18 cellular contexts compared by ENCODE assay signal in genomic region chr1:11125931-11126330, GRCh38. TPM values are rescaled to one million over a fixed set of nuclear protein-coding genes. Genes with fewer than 3 reads are reported as not detected.
DNase-seq lines count a peak whose midpoint lies in the region; ATAC-seq and TF ChIP-seq lines count a peak whose summit lies in the region.
"Had no signal": no experiment of that assay in that cellular context is flagged by ENCODE, and none has a peak within 500 bp of the region (broad histone marks: within the 10 kb centered on the region; RNA-seq: fewer than 3 reads in every experiment).

No MANE protein-coding gene starts in this region.

- no peak overlapping the region for H3K4me3 Mint-ChIP-seq in activated T-cell treated with anti-CD3 and anti-CD28 coated beads, Interleukin-2, amount 50 U/mL, for 72 hours
- H3K4me3 Mint-ChIP-seq in endothelial cell (ENCODE audit: unreplicated experiment): peak overlapping the region; percentile 29
- H3K4me3 Mint-ChIP-seq in stimulated activated effector memory CD8-positive, alpha-beta T cell treated with anti-CD3 and anti-CD28 coated beads, Interleukin-12 subunit alpha, Interleukin-12 subunit beta, amount 100 ng/mL, for 72 hours: no peak overlapping the region
- H3K4me3 Mint-ChIP-seq: CD4-positive, alpha-beta memory T cell; H9 had no signal

- peak overlapping the region; percentile 46 for H3K9ac ChIP-seq in SK-N-MC (ENCODE audit: insufficient read length)
- H3K9ac ChIP-seq: GM23248 had no signal

- ATAC-seq in activated T-cell treated with anti-CD3 and anti-CD28 coated beads, Interleukin-2, amount 50 U/mL, for 72 hours (replicated peaks in 1 of 2): peak; percentile 18 to 42
- peak; percentile 57 for ATAC-seq in stimulated activated effector memory CD8-positive, alpha-beta T cell treated with anti-CD3 and anti-CD28 coated beads, Interleukin-12 subunit alpha, Interleukin-12 subunit beta, amount 100 ng/mL, for 72 hours
- ATAC-seq: HCT116 had no signal

- H3K27me3 Mint-ChIP-seq in activated T-cell treated with anti-CD3 and anti-CD28 coated beads, Interleukin-2, amount 50 U/mL, for 72 hours (ENCODE audit: low read depth): no peaks in the 10 kb centered on the region
- H3K27me3 Mint-ChIP-seq in endothelial cell (ENCODE audit: unreplicated experiment): peaks cover 1% of the 10 kb centered on the region
- H3K27me3 Mint-ChIP-seq: CD4-positive, alpha-beta memory T cell had no signal

- H3K27ac ChIP-seq in SK-N-MC: peak overlapping the region; percentile 95
- peak overlapping the region in 1 of 4 donors; percentile 36 for H3K27ac ChIP-seq in esophagus squamous epithelium
- H3K27ac ChIP-seq: GM23248 had no signal

- intact Hi-C loops in esophagus squamous epithelium (cut with DNase I): no loop called here

- H3K27me3 ChIP-seq in esophagus squamous epithelium: no peaks in the 10 kb centered on the region

- no peaks in the 10 kb centered on the region for H3K9me3 ChIP-seq in SK-N-MC (ENCODE audit: low read depth, low read length)
- no peaks in the 10 kb centered on the region for H3K9me3 ChIP-seq in esophagus squamous epithelium

- H3K9me3 Mint-ChIP-seq in activated T-cell treated with anti-CD3 and anti-CD28 coated beads, Interleukin-2, amount 50 U/mL, for 72 hours: no peaks in the 10 kb centered on the region
- no peaks in the 10 kb centered on the region for H3K9me3 Mint-ChIP-seq in endothelial cell (ENCODE audit: unreplicated experiment)
- H3K9me3 Mint-ChIP-seq in stimulated activated effector memory CD8-positive, alpha-beta T cell treated with anti-CD3 and anti-CD28 coated beads, Interleukin-12 subunit alpha, Interleukin-12 subunit beta, amount 100 ng/mL, for 72 hours: no peaks in the 10 kb centered on the region
- H3K9me3 Mint-ChIP-seq: CD4-positive, alpha-beta memory T cell; H9 had no signal

- H3K4me1 Mint-ChIP-seq in activated T-cell treated with anti-CD3 and anti-CD28 coated beads, Interleukin-2, amount 50 U/mL, for 72 hours (ENCODE audit: low read depth): peaks cover 6% of the 10 kb centered on the region
- no peaks in the 10 kb centered on the region for H3K4me1 Mint-ChIP-seq in endothelial cell (ENCODE audit: unreplicated experiment)
- peaks cover 12% of the 10 kb centered on the region for H3K4me1 Mint-ChIP-seq in stimulated activated effector memory CD8-positive, alpha-beta T cell treated with anti-CD3 and anti-CD28 coated beads, Interleukin-12 subunit alpha, Interleukin-12 subunit beta, amount 100 ng/mL, for 72 hours
- H3K4me1 Mint-ChIP-seq: CD4-positive, alpha-beta memory T cell; H9 had no signal

- no peak overlapping the region for H3K27ac Mint-ChIP-seq in activated T-cell treated with anti-CD3 and anti-CD28 coated beads, Interleukin-2, amount 50 U/mL, for 72 hours
- no peak overlapping the region for H3K27ac Mint-ChIP-seq in endothelial cell (ENCODE audit: unreplicated experiment)
- H3K27ac Mint-ChIP-seq in stimulated activated effector memory CD8-positive, alpha-beta T cell treated with anti-CD3 and anti-CD28 coated beads, Interleukin-12 subunit alpha, Interleukin-12 subunit beta, amount 100 ng/mL, for 72 hours: peak overlapping the region; percentile 58
- H3K27ac Mint-ChIP-seq: H9 had no signal

- H3K4me1 ChIP-seq in esophagus squamous epithelium: no peaks in the 10 kb centered on the region

- 83 to 91% methylated on average over 5 of the region's 5 CpGs for WGBS in esophagus squamous epithelium, 2 donors

- DNase-seq in activated T-cell treated with anti-CD3 and anti-CD28 coated beads, Interleukin-2, amount 50 U/mL, for 72 hours: no peak
- no peak for DNase-seq in activated T-cell treated with anti-CD3 and anti-CD28 coated beads for 4 hours
- peak; percentile 10 for DNase-seq in SK-N-MC (ENCODE audit: low read depth, low spot score)
- no peak for DNase-seq in endothelial cell (ENCODE audit: low spot score)
- no peak for DNase-seq in stimulated activated effector memory CD8-positive, alpha-beta T cell treated with anti-CD3 and anti-CD28 coated beads, Interleukin-12 subunit alpha, Interleukin-12 subunit beta, amount 100 ng/mL, for 72 hours (ENCODE audit: low spot score in 2 of 2)
- DNase-seq in SIG-M5 treated with dmso at 0.1 percent for 504 hours (lab: John Stamatoyannopoulos, UW; ENCODE audit: unreplicated experiment): no peak
- DNase-seq in esophagus squamous epithelium (lab: John Stamatoyannopoulos, UW): no peak
- DNase-seq in medulla oblongata (ENCODE audit: extremely low spot score): no peak
- DNase-seq: C1 segment of cervical spinal cord; Calu3; CD4-positive, alpha-beta memory T cell; COR-L47; DMS53; DMS79 treated with DMSO at 0.1 percent for 48 hours; GF-D8; GM23248; H9 had no signal

- H3K36me3 Mint-ChIP-seq in activated T-cell treated with anti-CD3 and anti-CD28 coated beads, Interleukin-2, amount 50 U/mL, for 72 hours (ENCODE audit: insufficient read depth in 2 of 2): peaks cover 9 to 33% of the 10 kb centered on the region in 2 donors
- H3K36me3 Mint-ChIP-seq in endothelial cell (ENCODE audit: low read depth, unreplicated experiment): peaks cover 53% of the 10 kb centered on the region
- H3K36me3 Mint-ChIP-seq in stimulated activated effector memory CD8-positive, alpha-beta T cell treated with anti-CD3 and anti-CD28 coated beads, Interleukin-12 subunit alpha, Interleukin-12 subunit beta, amount 100 ng/mL, for 72 hours: peaks cover 100% of the 10 kb centered on the region

- H3K4me3 ChIP-seq in SK-N-MC (peak overlapping the region; percentile 65), esophagus squamous epithelium (no peak overlapping the region)
- H3K4me3 ChIP-seq: GM23248 had no signal

- no peak for TF ChIP-seq POLR2A in esophagus squamous epithelium (IDR thresholded peaks at IDR 0.05)

- peaks cover 70% of the 10 kb centered on the region for H3K36me3 ChIP-seq in SK-N-MC (ENCODE audit: insufficient read depth, low read length)
- H3K36me3 ChIP-seq in esophagus squamous epithelium: peaks cover 27 to 100% (median 60%) of the 10 kb centered on the region in 3 donors

- TF ChIP-seq CTCF in endothelial cell (IDR thresholded peaks at IDR 0.05; ENCODE audit: unreplicated experiment): no peak
- no peak for TF ChIP-seq CTCF in esophagus squamous epithelium (IDR thresholded peaks at IDR 0.05)

RNA-seq across cellular contexts. Expression of gene EXOSC10, which starts 26.3 kb away (rescaled TPM):
- 10 to 100 TPM; 70.2 to 84.6 TPM for total RNA-seq in activated T-cell treated with anti-CD3 and anti-CD28 coated beads, Interleukin-2, amount 50 U/mL, for 72 hours
- total RNA-seq in endothelial cell (ENCODE audit: unreplicated experiment) (80.6 TPM), esophagus squamous epithelium (10 to 100 TPM; 32.0 to 62.4 (median 40.8) TPM)
